ENCODE assay signal across 8 cellular contexts in genomic region chr1:247331172-247331525, GRCh38. TPM values are rescaled to one million over a fixed set of nuclear protein-coding genes. Genes with fewer than 3 reads are reported as not detected.
DNase-seq lines count a peak whose midpoint lies in the region; ATAC-seq and TF ChIP-seq lines count a peak whose summit lies in the region.

No MANE protein-coding gene starts in this region.

- H3K27me3 ChIP-seq in WERI-Rb-1 (ENCODE audit: insufficient read depth, low read depth, severe bottlenecking) (no peaks in the 10 kb centered on the region), breast epithelium (no peaks in the 10 kb centered on the region)

- peak; percentile 62 for ATAC-seq in HG02943 (IDR thresholded peaks at IDR 0.05; ENCODE audit: low read depth, unreplicated experiment)

- TF ChIP-seq CTCF in WERI-Rb-1 (IDR thresholded peaks at IDR 0.05; ENCODE audit: low read depth, low read length) = no peak
- no peak for TF ChIP-seq CTCF in breast epithelium (IDR thresholded peaks at IDR 0.05)

- intact Hi-C loops in breast epithelium (cut with DNase I; ENCODE audit: low total_unique reads) = no loop called here

- TF ChIP-seq POLR2A in breast epithelium (IDR thresholded peaks at IDR 0.05) = peak; percentile 30

- peaks cover 56% of the 10 kb centered on the region for H3K36me3 ChIP-seq in WERI-Rb-1
- no peaks in the 10 kb centered on the region for H3K36me3 ChIP-seq in breast epithelium

- H3K9me3 ChIP-seq in WERI-Rb-1 (ENCODE audit: severe bottlenecking) (no peaks in the 10 kb centered on the region), breast epithelium (no peaks in the 10 kb centered on the region)

- H3K4me3 ChIP-seq in WERI-Rb-1 (ENCODE audit: low read depth, low read length) (peak overlapping the region; percentile 83), breast epithelium (peak overlapping the region; percentile 94 to 98 (median 96))

- H3K27ac ChIP-seq in WERI-Rb-1 = peak overlapping the region; percentile 88
- peak overlapping the region; percentile 91 to 95 for H3K27ac ChIP-seq in breast epithelium

- H3K4me1 ChIP-seq in breast epithelium = peaks cover 4 to 7% of the 10 kb centered on the region in 2 donors

- DNase-seq in NCI-H510A treated with DMSO at 0.1 percent for 48 hours (lab: John Stamatoyannopoulos, UW) = peak; percentile 47
- DNase-seq in NCI-H510A (lab: John Stamatoyannopoulos, UW) = no peak
- peak; percentile 76 to 86 for DNase-seq in NCI-H2081 (lab: John Stamatoyannopoulos, UW)
- DNase-seq in WERI-Rb-1 = peak; percentile 83
- peak; percentile 63 to 78 for DNase-seq in breast epithelium (ENCODE audit: low spot score in 2 of 2)
- peak; percentile 84 for DNase-seq in iris pigment epithelial cell (ENCODE audit: low read depth)
- peak; percentile 66 for DNase-seq in stimulated activated CD4-positive, alpha-beta T cell treated with anti-CD3 and anti-CD28 coated beads, Interleukin-12 subunit alpha, Interleukin-12 subunit beta, amount 100 ng/mL, for 4 hours

RNA-seq across cellular contexts. Expression of gene ZNF496, which starts 0.5 kb away (rescaled TPM):
- 10 to 100 TPM; 29.4 to 39.4 (median 31.1) TPM for total RNA-seq in breast epithelium
